ENCODE assay signal across 1 cellular context in the genomic region with DNA sequence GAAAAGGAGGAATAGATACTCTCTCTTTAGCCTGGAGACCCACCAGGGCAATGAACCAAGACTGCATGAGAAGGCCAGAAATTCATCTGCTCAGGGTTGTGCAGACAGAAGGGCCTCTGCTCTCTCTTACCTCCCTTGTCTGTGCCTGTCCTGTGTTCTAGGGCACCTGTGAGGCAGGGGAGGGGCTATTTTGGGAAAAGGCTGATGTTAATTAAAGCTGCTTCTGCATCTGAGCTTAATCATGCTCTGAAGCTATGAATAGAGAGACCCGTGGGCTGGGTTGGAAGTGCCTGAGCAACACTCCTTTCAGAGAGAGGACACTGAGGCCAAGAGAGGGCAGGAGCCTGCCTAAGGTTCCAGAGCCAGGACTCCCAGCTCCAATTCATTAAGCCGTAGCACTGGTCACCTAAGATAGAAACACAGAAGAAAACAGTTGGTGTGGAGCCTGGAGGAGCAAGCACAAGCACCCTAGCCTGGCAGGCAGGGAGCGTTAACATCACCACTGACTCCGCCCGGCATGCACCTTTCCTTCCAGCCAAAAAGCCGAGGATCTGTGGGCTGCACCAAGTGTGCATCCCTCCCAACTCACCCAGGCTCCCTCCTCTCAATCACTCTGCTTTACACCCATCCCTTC.
TF ChIP-seq lines count a peak whose summit lies in the region.

No MANE protein-coding gene starts in this region.

TF ChIP-seq in endothelial cell of umbilical vein, 7 proteins besides CTCF, POLR2A, EP300 and RAD21 (continued from another document):
- TF ChIP-seq, protein P1, sequence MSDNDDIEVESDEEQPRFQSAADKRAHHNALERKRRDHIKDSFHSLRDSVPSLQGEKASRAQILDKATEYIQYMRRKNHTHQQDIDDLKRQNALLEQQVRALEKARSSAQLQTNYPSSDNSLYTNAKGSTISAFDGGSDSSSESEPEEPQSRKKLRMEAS (IDR thresholded peaks at IDR 0.05; ENCODE audit: insufficient read depth, insufficient read length): no peak
- TF ChIP-seq EZH2 (IDR thresholded peaks at IDR 0.05; ENCODE audit: borderline replicate concordance, low read depth, low read length, severe bottlenecking) (no peak), MYC (IDR thresholded peaks at IDR 0.05; ENCODE audit: low read depth, low read length) (no peak), JUN (IDR thresholded peaks at IDR 0.05; ENCODE audit: borderline replicate concordance, insufficient read depth, insufficient read length, low read depth) (no peak)
